In the genomic region with DNA sequence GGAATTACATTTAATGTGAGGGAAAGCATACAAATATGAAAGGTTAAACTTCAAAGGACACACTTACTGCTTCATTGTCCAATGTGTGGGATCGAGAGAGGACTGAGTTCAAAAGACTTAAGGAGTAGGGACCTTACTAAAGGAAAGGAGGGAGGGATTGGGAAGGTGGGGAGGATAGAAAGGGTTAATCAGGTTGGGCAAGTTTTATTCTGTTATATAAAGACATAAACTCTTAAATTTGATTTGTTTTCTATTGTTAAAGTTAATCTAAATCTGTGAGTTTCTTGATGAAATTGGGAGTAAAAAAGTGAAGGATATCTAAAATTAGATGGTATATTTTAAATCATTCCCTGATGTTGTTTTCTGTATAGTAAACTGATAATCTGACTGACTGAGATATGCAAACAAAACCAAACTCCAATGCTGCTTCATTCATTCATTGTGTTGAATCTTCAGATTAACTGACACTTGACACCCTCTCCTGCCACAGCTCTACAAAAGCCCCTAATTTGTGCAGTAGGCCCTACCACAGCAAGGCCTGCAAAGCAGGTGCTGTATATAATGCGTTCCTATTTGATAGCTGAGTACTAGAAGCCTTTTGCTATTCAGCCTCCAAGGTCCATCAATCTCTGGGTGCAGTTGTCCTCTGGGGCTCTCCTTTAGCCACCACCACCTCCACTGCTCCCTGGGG, we compare ENCODE assay signal across 1 cellular context.
TF ChIP-seq lines count a peak whose summit lies in the region.

No MANE protein-coding gene starts in this region.

TF ChIP-seq in HepG2, 621 proteins besides CTCF, POLR2A, EP300 and RAD21:
- no peak for TF ChIP-seq TMF1 (CRISPR knock-in tag; IDR thresholded peaks at IDR 0.05; ENCODE audit: low read depth)
- TF ChIP-seq SNAI1 (CRISPR knock-in tag; IDR thresholded peaks at IDR 0.05; ENCODE audit: borderline replicate concordance): 0 out of 2 replicates have a peak, but pooled peaks have one; percentile 0
- TF ChIP-seq FOSL2 (CRISPR knock-in tag; IDR thresholded peaks at IDR 0.05): no peak
- TF ChIP-seq HNRNPK (IDR thresholded peaks at IDR 0.05; ENCODE audit: low read depth, low read length, poor library complexity, severe bottlenecking): peak; percentile 55
- TF ChIP-seq KDM4B (CRISPR knock-in tag; IDR thresholded peaks at IDR 0.05): no peak
- TF ChIP-seq ATF5 (CRISPR knock-in tag; IDR thresholded peaks at IDR 0.05; ENCODE audit: low read depth): no peak
- TF ChIP-seq SIX4 (CRISPR knock-in tag; IDR thresholded peaks at IDR 0.05): peak; percentile 63; the same call in 1 of the 2 replicates
- no peak for TF ChIP-seq ATF6 (CRISPR knock-in tag; conservative IDR thresholded peaks at IDR 0.05)
- TF ChIP-seq ZNF570 (CRISPR knock-in tag; IDR thresholded peaks at IDR 0.05; ENCODE audit: borderline replicate concordance): no peak
- TF ChIP-seq ZFP36L2 (CRISPR knock-in tag; IDR thresholded peaks at IDR 0.05): no peak
- TF ChIP-seq, protein P1, sequence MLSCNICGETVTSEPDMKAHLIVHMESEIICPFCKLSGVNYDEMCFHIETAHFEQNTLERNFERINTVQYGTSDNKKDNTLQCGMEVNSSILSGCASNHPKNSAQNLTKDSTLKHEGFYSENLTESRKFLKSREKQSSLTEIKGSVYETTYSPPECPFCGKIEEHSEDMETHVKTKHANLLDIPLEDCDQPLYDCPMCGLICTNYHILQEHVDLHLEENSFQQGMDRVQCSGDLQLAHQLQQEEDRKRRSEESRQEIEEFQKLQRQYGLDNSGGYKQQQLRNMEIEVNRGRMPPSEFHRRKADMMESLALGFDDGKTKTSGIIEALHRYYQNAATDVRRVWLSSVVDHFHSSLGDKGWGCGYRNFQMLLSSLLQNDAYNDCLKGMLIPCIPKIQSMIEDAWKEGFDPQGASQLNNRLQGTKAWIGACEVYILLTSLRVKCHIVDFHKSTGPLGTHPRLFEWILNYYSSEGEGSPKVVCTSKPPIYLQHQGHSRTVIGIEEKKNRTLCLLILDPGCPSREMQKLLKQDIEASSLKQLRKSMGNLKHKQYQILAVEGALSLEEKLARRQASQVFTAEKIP (CRISPR knock-in tag; IDR thresholded peaks at IDR 0.05; ENCODE audit: borderline replicate concordance): no peak
- TF ChIP-seq, protein P2, sequence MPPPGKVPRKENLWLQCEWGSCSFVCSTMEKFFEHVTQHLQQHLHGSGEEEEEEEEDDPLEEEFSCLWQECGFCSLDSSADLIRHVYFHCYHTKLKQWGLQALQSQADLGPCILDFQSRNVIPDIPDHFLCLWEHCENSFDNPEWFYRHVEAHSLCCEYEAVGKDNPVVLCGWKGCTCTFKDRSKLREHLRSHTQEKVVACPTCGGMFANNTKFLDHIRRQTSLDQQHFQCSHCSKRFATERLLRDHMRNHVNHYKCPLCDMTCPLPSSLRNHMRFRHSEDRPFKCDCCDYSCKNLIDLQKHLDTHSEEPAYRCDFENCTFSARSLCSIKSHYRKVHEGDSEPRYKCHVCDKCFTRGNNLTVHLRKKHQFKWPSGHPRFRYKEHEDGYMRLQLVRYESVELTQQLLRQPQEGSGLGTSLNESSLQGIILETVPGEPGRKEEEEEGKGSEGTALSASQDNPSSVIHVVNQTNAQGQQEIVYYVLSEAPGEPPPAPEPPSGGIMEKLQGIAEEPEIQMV (CRISPR knock-in tag; IDR thresholded peaks at IDR 0.05; ENCODE audit: low read depth): no peak
- TF ChIP-seq ZNF652 (CRISPR knock-in tag; IDR thresholded peaks at IDR 0.05; ENCODE audit: borderline replicate concordance, low read depth): peak; percentile 73; the same call in 1 of the 2 replicates
- TF ChIP-seq SIX1 (CRISPR knock-in tag; IDR thresholded peaks at IDR 0.05; ENCODE audit: borderline replicate concordance): peak; percentile 51; the same call in 1 of the 2 replicates
- TF ChIP-seq RFX3 (CRISPR knock-in tag; IDR thresholded peaks at IDR 0.05): no peak
